ENCODE assay signal across 8 cellular contexts in genomic region chr4:54971474-54971950, GRCh38.
A peak's percentile ranks its signal among the peaks of the same experiment; 100 is the strongest.
DNase-seq lines count a peak whose midpoint lies in the region; ATAC-seq, FAIRE-seq and TF ChIP-seq lines count a peak whose summit lies in the region.

No MANE protein-coding gene starts in this region.

- no peaks in the 10 kb centered on the region for H3K4me1 ChIP-seq in HAP-1

- no peaks in the 10 kb centered on the region for H3K36me3 ChIP-seq in HAP-1 (replicated peaks)

- no peaks in the 10 kb centered on the region for H3K9me3 ChIP-seq in HAP-1

- in situ Hi-C loops in HAP-1 (cut with MboI; ENCODE audit: low sequenced_read_pairs): loop anchor here (25.0 kb wide), 1 partner anchor 659 kb away; no protein-coding TSS in a partner anchor

- FAIRE-seq in TTC549 (lab: Jason Lieb, UNC): peak; percentile 89

- no peaks in the 10 kb centered on the region; the same call in 1 of the 2 replicates for H3K27me3 ChIP-seq in HAP-1 (ENCODE audit: low read depth)

- DNase-seq in NCI-H1105 treated with DMSO at 0.1 percent for 48 hours (lab: John Stamatoyannopoulos, UW) (peak; percentile 39), NCI-H1105 (lab: John Stamatoyannopoulos, UW) (no peak), HAP-1 (ENCODE audit: low spot score in 2 of 2) (peak; percentile 47 to 59), NCI-H1930 (lab: John Stamatoyannopoulos, UW) (peak; percentile 94 to 99), globus pallidus (ENCODE audit: low spot score) (peak; percentile 58), retinal pigment epithelial cell (ENCODE audit: low read depth) (peak; percentile 22)

- no peak for ATAC-seq in HG02938 (IDR thresholded peaks at IDR 0.05; ENCODE audit: unreplicated experiment)

- H3K4me3 ChIP-seq in HAP-1: no peak overlapping the region
- no peak overlapping the region for H3K4me3 ChIP-seq in retinal pigment epithelial cell (ENCODE audit: low read length)

- peak; percentile 60 for TF ChIP-seq CTCF in retinal pigment epithelial cell (conservative IDR thresholded peaks at IDR 0.05; ENCODE audit: low read depth, low read length)
